In the genomic region with DNA sequence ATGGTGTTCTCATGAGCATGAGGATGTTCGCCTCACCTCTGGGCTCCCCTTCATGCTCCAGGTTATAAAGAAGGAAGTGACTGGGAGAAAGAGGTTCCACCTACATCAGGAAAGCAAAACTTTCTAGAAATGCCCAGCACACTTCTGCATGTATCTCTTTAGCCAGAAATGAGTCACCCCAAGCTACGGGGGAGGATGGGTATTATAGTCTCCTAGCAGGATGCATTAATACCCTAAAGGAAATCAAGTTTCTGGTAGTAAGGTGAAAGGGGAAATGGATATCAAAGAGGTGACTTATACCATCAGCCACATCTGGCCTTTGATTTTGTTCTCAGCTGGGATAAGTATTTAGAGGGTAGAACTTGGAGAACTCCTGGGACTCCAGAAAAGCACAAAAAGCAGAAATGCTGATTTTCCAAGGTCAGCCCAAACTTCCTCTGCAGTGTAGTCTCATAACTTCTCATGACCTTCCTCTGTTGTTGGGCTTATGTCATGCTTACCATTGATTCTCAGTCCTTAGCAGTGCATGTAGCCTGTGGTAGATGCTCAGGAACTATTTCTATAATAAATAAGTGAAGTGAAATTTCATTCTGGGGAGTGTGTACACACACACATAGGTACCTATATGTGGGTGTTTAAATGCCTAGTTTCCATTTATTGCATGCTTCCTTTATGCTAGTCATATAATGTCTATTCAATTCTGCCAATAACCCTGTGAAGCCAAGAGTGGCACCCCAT, we compare ENCODE assay signal across 24 cellular contexts.
"Had no signal": no experiment of that assay in that cellular context is flagged by ENCODE, and none has a peak within 500 bp of the region (broad histone marks: within the 10 kb centered on the region; RNA-seq: fewer than 3 reads in every experiment).

No MANE protein-coding gene starts in this region.

- H3K27ac Mint-ChIP-seq: activated naive CD8-positive, alpha-beta T cell; activated T-helper 2 cell treated with anti-CD3 and anti-CD28 coated beads, Interferon-gamma antibody, Interleukin-2, Interleukin-4, amounts not matched to agents 10 μg/mL and 5 μg/mL and 100 μg/mL, durations not matched to agents 14 hours and 24 hours and 36 hours; dendritic cell treated with granulocyte-macrophage colony-stimulating factor and Interleukin-4, amounts not matched to agents 40 ng/mL and 50 ng/mL, for 4 days; immature natural killer cell; natural killer cell; stimulated activated effector memory CD8-positive, alpha-beta T cell treated with anti-CD3 and anti-CD28 coated beads, Interleukin-12 subunit alpha, Interleukin-12 subunit beta, amount 100 ng/mL, for 72 hours; WTC11 had no signal

- H3K4me1 Mint-ChIP-seq: immature natural killer cell; natural killer cell; stimulated activated effector memory CD8-positive, alpha-beta T cell treated with anti-CD3 and anti-CD28 coated beads, Interleukin-12 subunit alpha, Interleukin-12 subunit beta, amount 100 ng/mL, for 72 hours had no signal

- H3K4me1 ChIP-seq: left ventricle myocardium inferior, transverse colon had no signal

- H3K4me3 ChIP-seq: cardiac muscle cell, left ventricle myocardium inferior, transverse colon had no signal

- H3K9me3 Mint-ChIP-seq: activated T-cell treated with anti-CD3 and anti-CD28 coated beads, Interleukin-2, amount 50 U/mL, for 4 hours; activated T-helper 2 cell treated with anti-CD3 and anti-CD28 coated beads, Interferon-gamma antibody, Interleukin-2, Interleukin-4, amounts not matched to agents 10 μg/mL and 5 μg/mL and 100 μg/mL, durations not matched to agents 14 hours and 24 hours and 36 hours; dendritic cell treated with granulocyte-macrophage colony-stimulating factor and Interleukin-4, amounts not matched to agents 40 ng/mL and 50 ng/mL, for 4 days; immature natural killer cell; natural killer cell; stimulated activated effector memory CD8-positive, alpha-beta T cell treated with anti-CD3 and anti-CD28 coated beads, Interleukin-12 subunit alpha, Interleukin-12 subunit beta, amount 100 ng/mL, for 72 hours had no signal

- H3K27ac ChIP-seq: cardiac muscle cell, left ventricle myocardium inferior, transverse colon had no signal

- H3K9me3 ChIP-seq: left ventricle myocardium inferior, transverse colon had no signal

- DNase-seq: activated CD8-positive, alpha-beta memory T cell treated with anti-CD3 and anti-CD28 coated beads, Interleukin-2, amount 50 U/mL, for 48 hours; activated naive CD4-positive, alpha-beta T cell; activated T-cell treated with anti-CD3 and anti-CD28 coated beads, Interleukin-2, amount 50 U/mL, for 4 hours; amygdala; effector CD4-positive, alpha-beta T cell; foreskin melanocyte; immature natural killer cell; kidney glomerular epithelial cell; left ventricle myocardium inferior; midbrain; natural killer cell; small intestine; stimulated activated CD4-positive, alpha-beta T cell treated with anti-CD3 and anti-CD28 coated beads, Interleukin-2, amount 100 ng/mL, for 24 hours; T-helper 9 cell; transverse colon had no signal

- ATAC-seq: activated T-cell treated with anti-CD3 and anti-CD28 coated beads, Interleukin-2, amount 50 U/mL, for 4 hours; natural killer cell; sciatic nerve; stimulated activated effector memory CD8-positive, alpha-beta T cell treated with anti-CD3 and anti-CD28 coated beads, Interleukin-12 subunit alpha, Interleukin-12 subunit beta, amount 100 ng/mL, for 72 hours; WTC11 had no signal

- FAIRE-seq: endometrium, small intestine, urothelium cell line had no signal

- H3K4me3 Mint-ChIP-seq: activated naive CD8-positive, alpha-beta T cell; activated T-cell treated with anti-CD3 and anti-CD28 coated beads, Interleukin-2, amount 50 U/mL, for 4 hours; dendritic cell treated with granulocyte-macrophage colony-stimulating factor and Interleukin-4, amounts not matched to agents 40 ng/mL and 50 ng/mL, for 4 days; immature natural killer cell; natural killer cell; stimulated activated effector memory CD8-positive, alpha-beta T cell treated with anti-CD3 and anti-CD28 coated beads, Interleukin-12 subunit alpha, Interleukin-12 subunit beta, amount 100 ng/mL, for 72 hours; WTC11 had no signal

- H3K36me3 ChIP-seq: cardiac muscle cell, left ventricle myocardium inferior, transverse colon had no signal

- H3K36me3 Mint-ChIP-seq: activated naive CD8-positive, alpha-beta T cell; immature natural killer cell; natural killer cell; stimulated activated effector memory CD8-positive, alpha-beta T cell treated with anti-CD3 and anti-CD28 coated beads, Interleukin-12 subunit alpha, Interleukin-12 subunit beta, amount 100 ng/mL, for 72 hours; WTC11 had no signal

- H3K27me3 ChIP-seq: transverse colon had no signal
